ENCODE assay signal across 14 cellular contexts in the genomic region with DNA sequence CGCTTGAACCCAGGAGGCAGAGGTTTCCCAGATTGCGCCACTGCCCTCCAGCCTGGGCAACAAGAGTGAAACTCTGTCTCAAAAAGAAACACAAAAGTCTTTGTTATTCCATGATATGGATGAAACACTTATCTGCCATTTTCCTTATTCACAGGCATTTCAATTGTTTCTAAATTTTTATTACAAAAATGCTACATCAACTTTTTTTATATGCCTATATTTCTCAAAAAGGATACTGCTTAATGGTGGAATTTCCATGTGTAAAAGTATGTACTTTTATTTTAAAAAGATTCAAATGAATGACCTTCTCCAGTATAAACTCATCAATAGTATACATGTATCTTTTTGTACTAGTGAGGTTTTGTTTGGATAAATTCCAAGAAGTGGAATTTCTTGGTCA.
"Had no signal": no experiment of that assay in that cellular context is flagged by ENCODE, and none has a peak within 500 bp of the region (broad histone marks: within the 10 kb centered on the region; RNA-seq: fewer than 3 reads in every experiment).

No MANE protein-coding gene starts in this region.

- H3K27ac ChIP-seq: body of pancreas, VCaP had no signal

- DNase-seq: activated CD4-positive, alpha-beta memory T cell treated with anti-CD3 and anti-CD28 coated beads, Interleukin-2, amount 10 ng/mL, durations not matched to agents 7 days and 5 days; activated CD4-positive, alpha-beta T cell treated with anti-CD3 and anti-CD28 coated beads, Interleukin-2, amount 50 U/mL, for 1 hour; activated CD4-positive, CD25-positive, alpha-beta regulatory T cell; activated gamma-delta T cell; activated naive CD4-positive, alpha-beta T cell treated with anti-CD3 and anti-CD28 coated beads, Interleukin-2, amount 50 U/mL, for 16 hours; activated naive CD8-positive, alpha-beta T cell treated with anti-CD3 and anti-CD28 coated beads, Interleukin-2, amount 10 ng/mL, durations not matched to agents 7 days and 5 days; activated T-cell treated with anti-CD3 and anti-CD28 coated beads for 4 hours; activated T-cell treated with anti-CD3 and anti-CD28 coated beads, Interleukin-2, amount 50 U/mL, for 48 hours; aorta; central memory CD4-positive, alpha-beta T cell; KG1; NCI-H510A had no signal

- H3K9me3 ChIP-seq: body of pancreas had no signal

- H3K4me3 ChIP-seq: body of pancreas had no signal

- H3K27me3 ChIP-seq: body of pancreas had no signal

- H3K4me1 ChIP-seq: body of pancreas had no signal
